9 cellular contexts compared by ENCODE assay signal in the genomic region with DNA sequence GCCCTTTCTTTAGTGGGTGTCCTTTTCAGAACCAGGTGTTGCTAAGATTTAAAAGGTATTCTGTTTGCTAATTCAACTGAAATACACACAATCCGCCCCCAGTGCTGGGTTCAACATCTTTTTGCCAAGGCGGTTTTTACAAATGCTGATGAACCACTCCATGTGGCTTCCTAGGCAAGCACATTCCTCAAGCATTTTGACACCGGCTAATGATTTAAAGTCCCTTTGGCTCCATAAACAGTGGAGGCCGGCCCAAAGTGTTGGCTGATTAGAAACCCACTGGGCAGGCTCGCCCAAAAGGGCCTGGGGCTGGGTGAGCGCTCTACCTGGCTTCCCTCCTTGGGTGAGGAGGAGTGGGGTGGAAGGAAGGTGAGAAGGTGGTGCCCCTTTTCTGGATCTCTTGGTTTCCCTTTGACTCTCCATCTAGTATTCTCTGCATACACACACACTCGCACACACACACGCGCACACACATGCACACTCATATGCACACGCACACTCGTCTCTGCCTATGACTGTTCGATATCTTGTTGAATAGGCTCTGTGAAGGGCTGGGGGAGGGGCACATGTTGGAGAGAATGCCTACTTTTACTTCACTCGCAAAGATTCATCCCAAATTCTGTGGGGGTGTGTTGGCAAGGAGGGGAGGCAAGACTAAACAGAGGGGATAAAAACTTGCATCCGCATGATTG.
DNase-seq lines count a peak whose midpoint lies in the region; ATAC-seq, FAIRE-seq and TF ChIP-seq lines count a peak whose summit lies in the region.
"Had no signal": no experiment of that assay in that cellular context is flagged by ENCODE, and none has a peak within 500 bp of the region (broad histone marks: within the 10 kb centered on the region; RNA-seq: fewer than 3 reads in every experiment).

No MANE protein-coding gene starts in this region.

- H3K9me3 ChIP-seq in body of pancreas, result no peaks in the 10 kb centered on the region
- H3K9me3 ChIP-seq in liver (ENCODE audit: control insufficient read depth in 4 of 4, low read length in 3 of 4), result no peaks in the 10 kb centered on the region
- H3K9me3 ChIP-seq in tibial artery, result no peaks in the 10 kb centered on the region

- no peaks in the 10 kb centered on the region for H3K36me3 ChIP-seq in body of pancreas (replicated peaks in 1 of 2; ENCODE audit: insufficient read depth in 1 of 2, low read depth in 2 of 2)
- H3K36me3 ChIP-seq in liver (ENCODE audit: control insufficient read depth in 4 of 4, insufficient read depth in 3 of 4, low read depth in 1 of 4, low read length in 3 of 4), result no peaks in the 10 kb centered on the region
- H3K36me3 ChIP-seq in tibial artery, result no peaks in the 10 kb centered on the region

- no peak for DNase-seq in activated CD4-positive, alpha-beta T cell treated with anti-CD3 and anti-CD28 coated beads, Interleukin-2, amount 10 ng/mL, durations not matched to agents 24 days and 14 days
- DNase-seq in activated CD4-positive, alpha-beta T cell treated with anti-CD3 and anti-CD28 coated beads for 1 hour, result no peak
- DNase-seq in body of pancreas (peak in 1 of 4 donors; percentile 40), tibial artery (peak in 1 of 2 donors; percentile 37), GM19239 (ENCODE audit: insufficient read length, low spot score) (no peak)

- FAIRE-seq in GM19239 (lab: Jason Lieb, UNC), result no peak

- H3K9ac ChIP-seq in liver (ENCODE audit: low read depth in 1 of 2, low read length in 2 of 2), result peak overlapping the region; percentile 40 to 78

- H3K27me3 ChIP-seq in body of pancreas, result no peaks in the 10 kb centered on the region
- no peaks in the 10 kb centered on the region for H3K27me3 ChIP-seq in liver (ENCODE audit: control insufficient read depth in 4 of 4, insufficient read depth in 4 of 4, low read length in 3 of 4)
- H3K27me3 ChIP-seq in tibial artery, result no peaks in the 10 kb centered on the region

- H3K27ac Mint-ChIP-seq in activated CD4-positive, alpha-beta T cell treated with anti-CD3 and anti-CD28 coated beads, Interleukin-2, amount 10 ng/mL, durations not matched to agents 24 days and 14 days, result no peak overlapping the region
- H3K27ac Mint-ChIP-seq: T-helper 1 cell treated with Interleukin-12 subunit alpha and Interleukin-12 subunit beta and Interleukin-4 antibody, amounts not matched to agents 30 μg/mL and 1 μg/mL, for 36 hours had no signal

- H3K36me3 Mint-ChIP-seq in activated CD4-positive, alpha-beta T cell treated with anti-CD3 and anti-CD28 coated beads, Interleukin-2, amount 10 ng/mL, durations not matched to agents 24 days and 14 days (ENCODE audit: low read depth), result no peaks in the 10 kb centered on the region

- 45 to 52% methylated on average over 14 of the region's 14 CpGs for WGBS in body of pancreas, 2 donors
- 47% methylated on average over 14 of the region's 14 CpGs for WGBS in liver

- no peaks in the 10 kb centered on the region for H3K9me3 Mint-ChIP-seq in activated CD4-positive, alpha-beta T cell treated with anti-CD3 and anti-CD28 coated beads, Interleukin-2, amount 10 ng/mL, durations not matched to agents 24 days and 14 days
- H3K9me3 Mint-ChIP-seq: T-helper 1 cell treated with Interleukin-12 subunit alpha and Interleukin-12 subunit beta and Interleukin-4 antibody, amounts not matched to agents 30 μg/mL and 1 μg/mL, for 36 hours had no signal

- ATAC-seq in body of pancreas (peak; percentile 7), GM18519 (IDR thresholded peaks at IDR 0.05; ENCODE audit: low FRiP score, unreplicated experiment) (no peak), GM21825 (IDR thresholded peaks at IDR 0.05; ENCODE audit: unreplicated experiment) (no peak)

- H3K4me1 ChIP-seq in body of pancreas (peaks cover 16% of the 10 kb centered on the region), liver (ENCODE audit: control insufficient read depth in 4 of 4, insufficient read depth in 4 of 4, low read length in 3 of 4) (peaks cover 1 to 16% (median 10%) of the 10 kb centered on the region in 4 donors), tibial artery (peaks cover 0 to 15% (median 8%) of the 10 kb centered on the region in 4 donors)

- H3K4me3 ChIP-seq in body of pancreas (no peak overlapping the region), liver (ENCODE audit: low read depth in 1 of 3, low read length in 3 of 3) (peak overlapping the region; percentile 55 to 89 (median 79)), tibial artery (peak overlapping the region; percentile 49)

- peaks cover 66% of the 10 kb centered on the region for H3K27me3 Mint-ChIP-seq in activated CD4-positive, alpha-beta T cell treated with anti-CD3 and anti-CD28 coated beads, Interleukin-2, amount 10 ng/mL, durations not matched to agents 24 days and 14 days

- peak overlapping the region in 3 of 4 donors; percentile 61 to 74 (median 68) for H3K27ac ChIP-seq in body of pancreas
- H3K27ac ChIP-seq in liver (ENCODE audit: low read depth in 1 of 2, low read length in 2 of 2), result peak overlapping the region; percentile 57 to 62
- peak overlapping the region; percentile 5 to 57 for H3K27ac ChIP-seq in tibial artery

- H3K4me3 Mint-ChIP-seq in activated CD4-positive, alpha-beta T cell treated with anti-CD3 and anti-CD28 coated beads, Interleukin-2, amount 10 ng/mL, durations not matched to agents 24 days and 14 days, result peak overlapping the region; percentile 82

- intact Hi-C loops in activated CD4-positive, alpha-beta T cell treated with anti-CD3 and anti-CD28 coated beads, Interleukin-2, amount 10 ng/mL, durations not matched to agents 24 days and 14 days (cut with micrococcal nuclease), result loop anchor here (1.0 to 5.0 kb wide), 6 partner anchors 56 to 292 kb away; no protein-coding TSS in a partner anchor
- intact Hi-C loops in body of pancreas (cut with DNase I) (loop anchor here (5.0 to 10.0 kb wide), 2 partner anchors 107 to 214 kb away; no protein-coding TSS in a partner anchor), tibial artery (cut with DNase I; ENCODE audit: low total_unique reads) (loop anchor here (2.0 to 10.0 kb wide), 3 partner anchors 55 to 239 kb away; no protein-coding TSS in a partner anchor)

- no peak for TF ChIP-seq POLR2A in body of pancreas (IDR thresholded peaks at IDR 0.05)

- TF ChIP-seq CTCF in body of pancreas (IDR thresholded peaks at IDR 0.05) (no peak), liver (IDR thresholded peaks at IDR 0.05; ENCODE audit: low read depth, low read length, missing input control) (no peak), tibial artery (IDR thresholded peaks at IDR 0.05) (no peak)

- H3K4me1 Mint-ChIP-seq in activated CD4-positive, alpha-beta T cell treated with anti-CD3 and anti-CD28 coated beads, Interleukin-2, amount 10 ng/mL, durations not matched to agents 24 days and 14 days, result peaks cover 11% of the 10 kb centered on the region

- TF ChIP-seq RAD21 in liver (IDR thresholded peaks at IDR 0.05), result no peak

TF ChIP-seq in liver, 16 proteins besides CTCF, POLR2A, EP300 and RAD21:
- TF ChIP-seq RXRA (IDR thresholded peaks at IDR 0.05) (no peak), YY1 (IDR thresholded peaks at IDR 0.05) (no peak), MAX (IDR thresholded peaks at IDR 0.05) (no peak), FOXA1 (IDR thresholded peaks at IDR 0.05) (no peak), REST (IDR thresholded peaks at IDR 0.05) (no peak)

Comparison
In these comparisons a context has a peak if more than half of its experiments do, and no peak if none do; other contexts are left out.
1. H3K4me3 ChIP-seq: peak in liver (3 of 3) and tibial artery (2 of 2); none in body of pancreas (0 of 2).
2. Peak in every context shown above with its lines, with median percentiles within 50 percentile points of each other: H3K27ac ChIP-seq.